In the genomic region with DNA sequence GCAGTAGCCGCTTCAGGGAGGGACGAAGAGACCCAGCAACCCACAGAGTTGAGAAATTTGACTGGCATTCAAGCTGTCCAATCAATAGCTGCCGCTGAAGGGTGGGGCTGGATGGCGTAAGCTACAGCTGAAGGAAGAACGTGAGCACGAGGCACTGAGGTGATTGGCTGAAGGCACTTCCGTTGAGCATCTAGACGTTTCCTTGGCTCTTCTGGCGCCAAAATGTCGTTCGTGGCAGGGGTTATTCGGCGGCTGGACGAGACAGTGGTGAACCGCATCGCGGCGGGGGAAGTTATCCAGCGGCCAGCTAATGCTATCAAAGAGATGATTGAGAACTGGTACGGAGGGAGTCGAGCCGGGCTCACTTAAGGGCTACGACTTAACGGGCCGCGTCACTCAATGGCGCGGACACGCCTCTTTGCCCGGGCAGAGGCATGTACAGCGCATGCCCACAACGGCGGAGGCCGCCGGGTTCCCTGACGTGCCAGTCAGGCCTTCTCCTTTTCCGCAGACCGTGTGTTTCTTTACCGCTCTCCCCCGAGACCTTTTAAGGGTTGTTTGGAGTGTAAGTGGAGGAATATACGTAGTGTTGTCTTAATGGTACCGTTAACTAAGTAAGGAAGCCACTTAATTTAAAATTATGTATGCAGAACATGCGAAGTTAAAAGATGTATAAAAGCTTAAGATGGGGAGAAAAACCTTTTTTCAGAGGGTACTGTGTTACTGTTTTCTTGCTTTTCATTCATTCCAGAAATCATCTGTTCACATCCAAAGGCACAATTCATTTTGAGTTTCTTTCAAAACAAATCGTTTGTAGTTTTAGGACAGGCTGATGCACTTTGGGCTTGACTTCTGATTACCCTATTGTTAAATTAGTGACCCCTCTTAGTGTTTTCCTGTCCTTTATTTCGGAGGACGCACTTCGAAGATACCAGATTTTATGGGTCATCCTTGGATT, we compare ENCODE assay signal across 1 cellular context.
TF ChIP-seq lines count a peak whose summit lies in the region.

Gene MLH1 (plus strand): TSS at position 193 of the 958 bp plus-strand sequence. CDS start 30 bp downstream, at position 223.

TF ChIP-seq in K562, 482 proteins besides CTCF, POLR2A, EP300 and RAD21 (continued from another document and continues in another):
- TF ChIP-seq, protein P1, sequence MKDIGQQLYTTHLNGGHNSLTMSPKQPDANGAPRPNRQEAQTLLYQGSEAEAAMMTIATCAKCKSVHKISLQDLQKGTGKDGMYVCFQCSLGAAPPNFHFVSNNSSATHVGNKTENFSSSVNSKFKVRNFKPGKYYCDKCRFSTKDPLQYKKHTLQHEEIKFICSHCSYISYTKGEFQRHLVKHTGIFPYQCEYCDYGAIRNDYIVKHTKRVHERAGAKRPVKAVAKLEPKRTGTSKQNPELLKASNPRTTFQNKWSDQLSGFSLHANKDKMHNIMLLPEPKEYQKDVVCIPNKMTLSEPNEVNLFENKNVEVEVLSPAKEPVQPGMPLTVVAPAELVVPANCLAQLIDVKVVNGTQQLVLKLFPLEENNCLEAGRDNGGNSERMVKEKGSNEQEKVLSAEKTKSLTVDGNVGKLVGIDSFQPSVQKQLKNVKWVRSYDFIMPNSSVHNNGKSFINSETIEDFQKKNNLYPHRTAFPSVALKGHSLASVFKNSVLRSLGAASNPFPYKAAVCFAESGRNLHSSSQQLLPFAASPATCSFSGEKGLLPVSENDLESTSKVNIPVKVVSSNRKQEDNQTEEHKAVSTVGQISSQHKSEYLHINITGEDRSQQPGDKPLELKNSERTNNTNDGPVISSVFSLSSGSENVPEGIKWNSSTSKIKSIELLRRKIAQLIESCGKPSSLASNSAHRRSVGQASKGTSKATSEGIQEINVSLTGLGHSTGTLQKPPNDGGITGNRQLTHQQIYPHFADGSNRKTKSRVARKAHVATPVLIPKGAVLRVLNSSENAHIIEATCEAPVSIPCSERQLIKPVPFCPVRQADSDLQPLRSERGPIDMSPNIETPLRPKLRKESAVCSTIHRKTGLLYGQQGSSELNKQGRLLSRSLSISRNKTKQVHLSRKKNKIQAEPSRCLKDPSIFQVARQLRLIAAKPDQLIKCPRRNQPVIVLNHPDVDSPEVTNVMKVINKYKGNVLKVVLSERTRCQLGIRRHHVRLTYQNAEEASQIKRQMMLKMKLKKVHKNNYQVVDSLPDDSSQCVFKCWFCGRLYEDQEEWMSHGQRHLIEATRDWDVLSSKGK (CRISPR knock-in tag; IDR thresholded peaks at IDR 0.05): no peak
- TF ChIP-seq CBFA2T2 (conservative IDR thresholded peaks at IDR 0.05) (no peak), PRDM10 (IDR thresholded peaks at IDR 0.05; ENCODE audit: partially characterized antibody) (no peak), E2F8 (IDR thresholded peaks at IDR 0.05; ENCODE audit: low read depth, partially characterized antibody) (peak; percentile 99), KLF16 (IDR thresholded peaks at IDR 0.05) (no peak), RFX7 (CRISPR knock-in tag; IDR thresholded peaks at IDR 0.05) (0 out of 2 replicates have a peak, but pooled peaks have one; percentile 35), FUS (optimal IDR thresholded peaks at IDR 0.05; ENCODE audit: low read depth, low read length) (no peak), ZNF407 (IDR thresholded peaks at IDR 0.05; ENCODE audit: low read depth) (no peak), TCF3 (CRISPR knock-in tag; IDR thresholded peaks at IDR 0.05) (peak; percentile 36), CREBBP (IDR thresholded peaks at IDR 0.05; ENCODE audit: low read depth, low read length) (no peak), FIP1L1 (IDR thresholded peaks at IDR 0.05; ENCODE audit: low read depth, low read length, poor library complexity, severe bottlenecking) (no peak), KDM2B (CRISPR knock-in tag; IDR thresholded peaks at IDR 0.05) (no peak), PATZ1 (CRISPR knock-in tag; IDR thresholded peaks at IDR 0.05; ENCODE audit: borderline replicate concordance) (no peak)
- TF ChIP-seq, protein P2, sequence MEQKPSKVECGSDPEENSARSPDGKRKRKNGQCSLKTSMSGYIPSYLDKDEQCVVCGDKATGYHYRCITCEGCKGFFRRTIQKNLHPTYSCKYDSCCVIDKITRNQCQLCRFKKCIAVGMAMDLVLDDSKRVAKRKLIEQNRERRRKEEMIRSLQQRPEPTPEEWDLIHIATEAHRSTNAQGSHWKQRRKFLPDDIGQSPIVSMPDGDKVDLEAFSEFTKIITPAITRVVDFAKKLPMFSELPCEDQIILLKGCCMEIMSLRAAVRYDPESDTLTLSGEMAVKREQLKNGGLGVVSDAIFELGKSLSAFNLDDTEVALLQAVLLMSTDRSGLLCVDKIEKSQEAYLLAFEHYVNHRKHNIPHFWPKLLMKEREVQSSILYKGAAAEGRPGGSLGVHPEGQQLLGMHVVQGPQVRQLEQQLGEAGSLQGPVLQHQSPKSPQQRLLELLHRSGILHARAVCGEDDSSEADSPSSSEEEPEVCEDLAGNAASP (IDR thresholded peaks at IDR 0.05): no peak
